Comparison of ENCODE assay signal across 22 cellular contexts in the genomic region with DNA sequence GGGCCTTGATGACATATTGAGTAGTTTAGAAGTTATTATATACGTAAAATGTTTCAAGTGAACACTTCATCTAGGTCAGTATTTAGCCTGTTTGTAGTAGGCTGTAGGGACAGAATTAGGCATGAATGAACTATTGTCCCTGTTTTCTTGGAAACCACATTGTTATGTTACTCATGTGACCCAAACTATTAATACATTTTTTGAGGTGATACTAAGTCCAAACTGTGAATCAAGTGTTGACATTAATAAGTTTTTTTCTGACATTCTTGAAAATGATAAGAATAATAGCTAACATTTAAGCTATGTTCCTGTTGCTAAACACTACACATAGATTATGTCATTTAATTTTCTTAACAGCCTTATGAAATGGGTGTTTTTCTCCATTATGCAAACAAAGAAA.
A peak's percentile ranks its signal among the peaks of the same experiment; 100 is the strongest.
DNase-seq lines count a peak whose midpoint lies in the region; ATAC-seq and TF ChIP-seq lines count a peak whose summit lies in the region.
"Had no signal": no experiment of that assay in that cellular context is flagged by ENCODE, and none has a peak within 500 bp of the region (broad histone marks: within the 10 kb centered on the region; RNA-seq: fewer than 3 reads in every experiment).

No MANE protein-coding gene starts in this region.

- H3K27me3 ChIP-seq in neural progenitor cell (no peaks in the 10 kb centered on the region), osteoblast (ENCODE audit: insufficient read depth, low read length) (no peaks in the 10 kb centered on the region)
- H3K27me3 ChIP-seq: BE2C; BLaER1 treated with 17β-estradiol and CSF1 and Interleukin-3, amounts not matched to agents 10 nM and 100 nM had no signal

- DNase-seq in Calu3 (no peak), amniotic epithelial cell (ENCODE audit: low read depth) (peak; percentile 70), foreskin melanocyte (peak; percentile 26), neural progenitor cell (ENCODE audit: low spot score) (no peak), NCI-H2081 treated with DMSO at 0.1 percent for 48 hours (lab: John Stamatoyannopoulos, UW) (no peak), osteoblast (ENCODE audit: insufficient read length, low spot score, missing footprints) (no peak)
- DNase-seq: 8988T; ACHN; AML-193; BE2C; CD4-positive, alpha-beta T cell; CD8-positive, alpha-beta memory T cell; DMS53; DMS79 treated with DMSO at 0.1 percent for 48 hours; GF-D8; H9 had no signal

- no peak for ATAC-seq in GM18520 (IDR thresholded peaks at IDR 0.05; ENCODE audit: unreplicated experiment)
- ATAC-seq: A549, GM23338, HCT116 had no signal

- H3K4me1 Mint-ChIP-seq in Calu3 (ENCODE audit: low read depth, unreplicated experiment): peaks cover 27% of the 10 kb centered on the region
- H3K4me1 Mint-ChIP-seq in neural progenitor cell: peaks cover 5% of the 10 kb centered on the region
- H3K4me1 Mint-ChIP-seq: CD14-positive monocyte; CD8-positive, alpha-beta memory T cell had no signal

- H3K4me3 Mint-ChIP-seq in Calu3 (ENCODE audit: low read depth, unreplicated experiment): no peak overlapping the region
- H3K4me3 Mint-ChIP-seq in neural progenitor cell: no peak overlapping the region
- H3K4me3 Mint-ChIP-seq: CD14-positive monocyte; CD4-positive, alpha-beta T cell; CD8-positive, alpha-beta memory T cell; GM23338; H9 had no signal

- H3K4me3 ChIP-seq in neural progenitor cell (no peak overlapping the region), osteoblast (ENCODE audit: insufficient read depth, low read length) (no peak overlapping the region)
- H3K4me3 ChIP-seq: A549; BLaER1 treated with 17β-estradiol and CSF1 and Interleukin-3, amounts not matched to agents 10 nM and 100 nM; GM23338 had no signal

- CTCF ChIA-PET in Calu3 (lab: Charles Lee): no interaction called here

- H3K36me3 Mint-ChIP-seq in Calu3 (ENCODE audit: insufficient read depth, unreplicated experiment): no peaks in the 10 kb centered on the region
- no peaks in the 10 kb centered on the region for H3K36me3 Mint-ChIP-seq in neural progenitor cell
- H3K36me3 Mint-ChIP-seq: CD14-positive monocyte; CD8-positive, alpha-beta memory T cell had no signal

- H2AFZ ChIP-seq in neural progenitor cell (replicated peaks) (peak overlapping the region; percentile 81), osteoblast (ENCODE audit: low read length) (no peak overlapping the region)
- H2AFZ ChIP-seq: GM23338 had no signal

- TF ChIP-seq CTCF in Calu3 (IDR thresholded peaks at IDR 0.05; ENCODE audit: unreplicated experiment) (no peak), neural progenitor cell (IDR thresholded peaks at IDR 0.05) (no peak), osteoblast (IDR thresholded peaks at IDR 0.05; ENCODE audit: extremely low read depth, low read depth, low read length) (no peak)

- H3K9me3 Mint-ChIP-seq in Calu3 (ENCODE audit: low read depth, unreplicated experiment) (peaks cover 1% of the 10 kb centered on the region), neural progenitor cell (peaks cover 6% of the 10 kb centered on the region)
- H3K9me3 Mint-ChIP-seq: GM23338 had no signal

- H3K27me3 Mint-ChIP-seq in Calu3 (ENCODE audit: unreplicated experiment) (no peaks in the 10 kb centered on the region), neural progenitor cell (ENCODE audit: insufficient read depth, low read depth) (peaks cover 3% of the 10 kb centered on the region)
- H3K27me3 Mint-ChIP-seq: CD4-positive, alpha-beta T cell; CD8-positive, alpha-beta memory T cell had no signal

- intact Hi-C loops in Calu3 (cut with micrococcal nuclease; ENCODE audit: unreplicated experiment): no loop called here

- H3K9ac ChIP-seq in neural progenitor cell: no peak overlapping the region
- H3K9ac ChIP-seq: BLaER1 treated with 17β-estradiol and CSF1 and Interleukin-3, amounts not matched to agents 10 nM and 100 nM had no signal

- H3K9me3 ChIP-seq in neural progenitor cell (ENCODE audit: low read depth) (no peaks in the 10 kb centered on the region), osteoblast (ENCODE audit: low read depth, low read length) (no peaks in the 10 kb centered on the region)
- H3K9me3 ChIP-seq: A549, BE2C had no signal

- no peaks in the 10 kb centered on the region for H3F3A ChIP-seq in neural progenitor cell (ENCODE audit: low read depth)

- H3K4me1 ChIP-seq in neural progenitor cell (peaks cover 8% of the 10 kb centered on the region), osteoblast (ENCODE audit: insufficient read depth, low read length) (no peaks in the 10 kb centered on the region)
- H3K4me1 ChIP-seq: A549; BE2C; BLaER1 treated with 17β-estradiol and CSF1 and Interleukin-3, amounts not matched to agents 10 nM and 100 nM had no signal

- no peak overlapping the region for H3K4me2 ChIP-seq in neural progenitor cell
- H3K4me2 ChIP-seq in osteoblast (ENCODE audit: insufficient read depth, low read length): no peak overlapping the region
- H3K4me2 ChIP-seq: A549; BLaER1 treated with 17β-estradiol and CSF1 and Interleukin-3, amounts not matched to agents 10 nM and 100 nM; GM23338 had no signal

- H4K20me1 ChIP-seq in neural progenitor cell (ENCODE audit: low read depth) (no peaks in the 10 kb centered on the region), osteoblast (ENCODE audit: insufficient read depth, low read length) (no peaks in the 10 kb centered on the region)
- H4K20me1 ChIP-seq: BLaER1 treated with 17β-estradiol and CSF1 and Interleukin-3, amounts not matched to agents 10 nM and 100 nM had no signal

- BruUV-seq in Calu3 (replicated peaks; lab: Mats Ljungman, UMichigan): no TSS peak

- H3K79me2 ChIP-seq in neural progenitor cell (ENCODE audit: low read depth) (no peaks in the 10 kb centered on the region), osteoblast (ENCODE audit: insufficient read depth, low read length) (no peaks in the 10 kb centered on the region)

- H3K27ac Mint-ChIP-seq in Calu3 (ENCODE audit: unreplicated experiment) (peak overlapping the region; percentile 27), neural progenitor cell (no peak overlapping the region)
- H3K27ac Mint-ChIP-seq: CD14-positive monocyte; CD4-positive, alpha-beta T cell; CD8-positive, alpha-beta memory T cell; GM23338; H9 had no signal

- no peak overlapping the region for H3K27ac ChIP-seq in neural progenitor cell
- H3K27ac ChIP-seq in osteoblast (ENCODE audit: low read depth, low read length): no peak overlapping the region
- H3K27ac ChIP-seq: A549; BLaER1 treated with 17β-estradiol and CSF1 and Interleukin-3, amounts not matched to agents 10 nM and 100 nM had no signal

- no peaks in the 10 kb centered on the region for H3K36me3 ChIP-seq in neural progenitor cell
- no peaks in the 10 kb centered on the region for H3K36me3 ChIP-seq in osteoblast (ENCODE audit: insufficient read depth, low read length)
- H3K36me3 ChIP-seq: BE2C; BLaER1 treated with 17β-estradiol and CSF1 and Interleukin-3, amounts not matched to agents 10 nM and 100 nM had no signal

Comparison
In these comparisons a context has a peak if more than half of its experiments do, and no peak if none do; other contexts are left out.
1. DNase-seq: peak in amniotic epithelial cell (single experiment) and foreskin melanocyte (single experiment); none in Calu3 (single experiment), neural progenitor cell (single experiment), NCI-H2081 treated with DMSO at 0.1 percent for 48 hours (single experiment) and osteoblast (single experiment).